ENCODE assay signal across 8 cellular contexts in genomic region chr4:10107111-10108091, GRCh38. TPM values are rescaled to one million over a fixed set of nuclear protein-coding genes. Genes with fewer than 3 reads are reported as not detected.
DNase-seq lines count a peak whose midpoint lies in the region; ATAC-seq lines count a peak whose summit lies in the region.

No MANE protein-coding gene starts in this region.

- H3K36me3 ChIP-seq in HUES48 (ENCODE audit: control insufficient read depth, insufficient read depth, low read length) = peaks cover 90% of the 10 kb centered on the region
- peaks cover 53% of the 10 kb centered on the region for H3K36me3 ChIP-seq in adipocyte (ENCODE audit: control insufficient read depth, insufficient read depth, low read length, severe bottlenecking)

- ATAC-seq in right cardiac atrium (peak; percentile 27 to 50), GM21360 (IDR thresholded peaks at IDR 0.05; ENCODE audit: unreplicated experiment) (no peak), HG03565 (IDR thresholded peaks at IDR 0.05; ENCODE audit: unreplicated experiment) (no peak), HG02798 (IDR thresholded peaks at IDR 0.05; ENCODE audit: poor library complexity, unreplicated experiment) (no peak)

- H3K4me1 ChIP-seq in HUES48 (ENCODE audit: control insufficient read depth, insufficient read depth, low read length) (peaks cover 54% of the 10 kb centered on the region), adipocyte (ENCODE audit: control insufficient read depth, insufficient read depth, low read length) (peaks cover 65% of the 10 kb centered on the region), right cardiac atrium (ENCODE audit: control insufficient read depth, insufficient read depth, low read length) (peaks cover 51% of the 10 kb centered on the region)

- H3K27ac ChIP-seq in HUES48 (ENCODE audit: low read depth, low read length) (peak overlapping the region; percentile 40), right cardiac atrium (ENCODE audit: low read length) (peak overlapping the region; percentile 65), substantia nigra (ENCODE audit: low read depth, low read length, poor library complexity, severe bottlenecking) (peak overlapping the region; percentile 19)

- DNase-seq in adipocyte (ENCODE audit: low read depth) (peak; percentile 31), right cardiac atrium (peak in 1 of 3 donors; percentile 59), substantia nigra (lab: John Stamatoyannopoulos, UW) (no peak), inferior parietal cortex (ENCODE audit: extremely low spot score) (no peak)

- intact Hi-C loops in right cardiac atrium (cut with DNase I) = no loop called here

- no peak overlapping the region for H3K4me3 ChIP-seq in HUES48 (ENCODE audit: low read depth, low read length)
- peak overlapping the region; percentile 17 for H3K4me3 ChIP-seq in adipocyte (ENCODE audit: low read length)
- H3K4me3 ChIP-seq in right cardiac atrium (ENCODE audit: low read length) = no peak overlapping the region

- no peaks in the 10 kb centered on the region for H3K27me3 ChIP-seq in HUES48 (ENCODE audit: control insufficient read depth, insufficient read depth, low read length)
- no peaks in the 10 kb centered on the region for H3K27me3 ChIP-seq in adipocyte (replicated peaks; ENCODE audit: control insufficient read depth, insufficient read depth, low read length)
- no peaks in the 10 kb centered on the region for H3K27me3 ChIP-seq in right cardiac atrium (ENCODE audit: control insufficient read depth, insufficient read depth)

- 54% methylated on average over 19 of the region's 19 CpGs for WGBS in right cardiac atrium

- no peaks in the 10 kb centered on the region for H3K9me3 ChIP-seq in HUES48 (ENCODE audit: control insufficient read depth, insufficient read depth, low read length)
- no peaks in the 10 kb centered on the region for H3K9me3 ChIP-seq in adipocyte (ENCODE audit: control insufficient read depth, low read length)
- no peaks in the 10 kb centered on the region for H3K9me3 ChIP-seq in right cardiac atrium (ENCODE audit: control insufficient read depth, low read length)

- H3K9ac ChIP-seq in HUES48 (ENCODE audit: low read depth, low read length) (no peak overlapping the region), adipocyte (ENCODE audit: low read length) (peak overlapping the region; percentile 73)

RNA-seq across cellular contexts. Expression of gene WDR1, which starts 9.2 kb away (rescaled TPM):
- total RNA-seq in right cardiac atrium = 100 to 1,000 TPM; 181 to 280 (median 218) TPM
- 116 TPM for polyA plus RNA-seq in right cardiac atrium

Comparison
In these comparisons a context has a peak if more than half of its experiments do, and no peak if none do; other contexts are left out.
1. ATAC-seq: peak in right cardiac atrium (2 of 2); none in GM21360 (single experiment), HG03565 (single experiment) and HG02798 (single experiment).
2. Peak in every context shown above with its lines, with median percentiles within 50 percentile points of each other: H3K27ac ChIP-seq.